1 cellular context compared by ENCODE assay signal in the genomic region with DNA sequence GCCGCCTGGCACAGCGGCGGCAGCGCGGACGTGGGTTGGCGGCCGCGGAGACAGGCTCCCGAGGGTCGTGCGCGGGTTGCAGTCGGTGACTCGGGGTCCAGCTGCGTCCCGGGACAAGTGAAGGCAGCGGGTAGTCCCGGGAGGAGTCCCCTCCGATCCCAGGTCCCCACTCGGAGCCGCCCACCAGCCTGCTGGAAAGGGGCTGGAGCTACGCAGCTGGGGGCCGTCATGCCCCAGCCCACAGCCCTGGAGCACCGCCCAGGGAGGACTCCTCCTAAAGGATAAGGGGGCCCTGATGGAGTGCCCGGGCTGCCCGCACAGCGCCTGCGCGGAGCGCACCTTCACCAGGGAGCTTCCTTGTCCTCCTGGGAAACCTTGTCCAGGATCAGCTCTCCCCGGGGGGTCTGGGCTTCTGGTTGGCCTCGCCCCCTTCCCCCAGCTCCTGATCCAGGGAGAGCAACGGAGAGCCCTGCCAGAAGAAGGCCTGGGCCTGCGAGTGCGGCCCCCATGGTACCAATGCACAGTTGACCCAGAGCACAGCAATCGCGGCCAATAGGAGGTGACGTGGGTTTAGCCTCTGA.
A peak's percentile ranks its signal among the peaks of the same experiment; 100 is the strongest.
TF ChIP-seq lines count a peak whose summit lies in the region.

No MANE protein-coding gene starts in this region.

TF ChIP-seq in WTC11, 78 proteins besides CTCF, POLR2A, EP300 and RAD21:
- TF ChIP-seq, protein P1, sequence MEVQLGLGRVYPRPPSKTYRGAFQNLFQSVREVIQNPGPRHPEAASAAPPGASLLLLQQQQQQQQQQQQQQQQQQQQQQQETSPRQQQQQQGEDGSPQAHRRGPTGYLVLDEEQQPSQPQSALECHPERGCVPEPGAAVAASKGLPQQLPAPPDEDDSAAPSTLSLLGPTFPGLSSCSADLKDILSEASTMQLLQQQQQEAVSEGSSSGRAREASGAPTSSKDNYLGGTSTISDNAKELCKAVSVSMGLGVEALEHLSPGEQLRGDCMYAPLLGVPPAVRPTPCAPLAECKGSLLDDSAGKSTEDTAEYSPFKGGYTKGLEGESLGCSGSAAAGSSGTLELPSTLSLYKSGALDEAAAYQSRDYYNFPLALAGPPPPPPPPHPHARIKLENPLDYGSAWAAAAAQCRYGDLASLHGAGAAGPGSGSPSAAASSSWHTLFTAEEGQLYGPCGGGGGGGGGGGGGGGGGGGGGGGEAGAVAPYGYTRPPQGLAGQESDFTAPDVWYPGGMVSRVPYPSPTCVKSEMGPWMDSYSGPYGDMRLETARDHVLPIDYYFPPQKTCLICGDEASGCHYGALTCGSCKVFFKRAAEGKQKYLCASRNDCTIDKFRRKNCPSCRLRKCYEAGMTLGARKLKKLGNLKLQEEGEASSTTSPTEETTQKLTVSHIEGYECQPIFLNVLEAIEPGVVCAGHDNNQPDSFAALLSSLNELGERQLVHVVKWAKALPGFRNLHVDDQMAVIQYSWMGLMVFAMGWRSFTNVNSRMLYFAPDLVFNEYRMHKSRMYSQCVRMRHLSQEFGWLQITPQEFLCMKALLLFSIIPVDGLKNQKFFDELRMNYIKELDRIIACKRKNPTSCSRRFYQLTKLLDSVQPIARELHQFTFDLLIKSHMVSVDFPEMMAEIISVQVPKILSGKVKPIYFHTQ (CRISPR knock-in tag; IDR thresholded peaks at IDR 0.05) = no peak
- no peak for TF ChIP-seq CREB1 (CRISPR knock-in tag; IDR thresholded peaks at IDR 0.05)
- TF ChIP-seq ZNF396 (CRISPR knock-in tag; IDR thresholded peaks at IDR 0.05; ENCODE audit: borderline replicate concordance) = no peak
- no peak for TF ChIP-seq SMAD3 (CRISPR knock-in tag; IDR thresholded peaks at IDR 0.05; ENCODE audit: borderline replicate concordance)
- TF ChIP-seq OVOL2 (CRISPR knock-in tag; IDR thresholded peaks at IDR 0.05; ENCODE audit: borderline replicate concordance) = no peak
- TF ChIP-seq ZNF263 (CRISPR knock-in tag; IDR thresholded peaks at IDR 0.05; ENCODE audit: low read depth) = peak; percentile 93
- no peak for TF ChIP-seq GTF2I (CRISPR knock-in tag; conservative IDR thresholded peaks at IDR 0.05)
- TF ChIP-seq, protein P2, sequence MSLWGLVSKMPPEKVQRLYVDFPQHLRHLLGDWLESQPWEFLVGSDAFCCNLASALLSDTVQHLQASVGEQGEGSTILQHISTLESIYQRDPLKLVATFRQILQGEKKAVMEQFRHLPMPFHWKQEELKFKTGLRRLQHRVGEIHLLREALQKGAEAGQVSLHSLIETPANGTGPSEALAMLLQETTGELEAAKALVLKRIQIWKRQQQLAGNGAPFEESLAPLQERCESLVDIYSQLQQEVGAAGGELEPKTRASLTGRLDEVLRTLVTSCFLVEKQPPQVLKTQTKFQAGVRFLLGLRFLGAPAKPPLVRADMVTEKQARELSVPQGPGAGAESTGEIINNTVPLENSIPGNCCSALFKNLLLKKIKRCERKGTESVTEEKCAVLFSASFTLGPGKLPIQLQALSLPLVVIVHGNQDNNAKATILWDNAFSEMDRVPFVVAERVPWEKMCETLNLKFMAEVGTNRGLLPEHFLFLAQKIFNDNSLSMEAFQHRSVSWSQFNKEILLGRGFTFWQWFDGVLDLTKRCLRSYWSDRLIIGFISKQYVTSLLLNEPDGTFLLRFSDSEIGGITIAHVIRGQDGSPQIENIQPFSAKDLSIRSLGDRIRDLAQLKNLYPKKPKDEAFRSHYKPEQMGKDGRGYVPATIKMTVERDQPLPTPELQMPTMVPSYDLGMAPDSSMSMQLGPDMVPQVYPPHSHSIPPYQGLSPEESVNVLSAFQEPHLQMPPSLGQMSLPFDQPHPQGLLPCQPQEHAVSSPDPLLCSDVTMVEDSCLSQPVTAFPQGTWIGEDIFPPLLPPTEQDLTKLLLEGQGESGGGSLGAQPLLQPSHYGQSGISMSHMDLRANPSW (CRISPR knock-in tag; conservative IDR thresholded peaks at IDR 0.05; ENCODE audit: low read depth) = no peak
